Comparison of ENCODE assay signal across 15 cellular contexts in the genomic region with DNA sequence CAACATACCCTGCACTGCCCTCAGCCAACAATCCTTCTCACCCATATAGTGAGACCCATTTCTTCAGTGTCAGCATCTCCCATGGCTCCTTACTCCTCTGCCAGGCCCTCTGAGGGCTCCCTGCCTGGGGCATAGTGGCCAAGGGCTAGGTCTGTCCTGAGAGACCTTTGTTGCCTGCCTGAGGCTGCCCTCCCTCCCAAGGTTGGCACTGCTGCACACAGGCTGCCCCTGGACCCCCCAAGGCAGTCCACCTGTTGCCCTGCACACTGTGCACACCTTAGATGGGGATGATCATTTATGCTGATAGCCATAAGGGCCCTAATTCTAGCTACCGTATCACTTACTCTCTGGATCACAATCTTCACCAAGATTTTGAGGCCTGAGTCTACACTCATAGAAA. TPM values are rescaled to one million over a fixed set of nuclear protein-coding genes. Genes with fewer than 3 reads are reported as not detected.
DNase-seq lines count a peak whose midpoint lies in the region; ATAC-seq and TF ChIP-seq lines count a peak whose summit lies in the region.
"Had no signal": no experiment of that assay in that cellular context is flagged by ENCODE, and none has a peak within 500 bp of the region (broad histone marks: within the 10 kb centered on the region; RNA-seq: fewer than 3 reads in every experiment).

No MANE protein-coding gene starts in this region.

- H2AK5ac ChIP-seq in neuronal stem cell (ENCODE audit: low read depth, low read length) = no peak overlapping the region

- no peaks in the 10 kb centered on the region for H3K27me3 ChIP-seq in CD8-positive, alpha-beta T cell (ENCODE audit: insufficient read depth, low read length)
- no peaks in the 10 kb centered on the region for H3K27me3 ChIP-seq in neuronal stem cell (ENCODE audit: control insufficient read depth in 3 of 3, insufficient read depth in 3 of 3, low read depth in 1 of 3, low read length in 3 of 3)
- no peaks in the 10 kb centered on the region for H3K27me3 ChIP-seq in breast epithelium
- no peaks in the 10 kb centered on the region for H3K27me3 ChIP-seq in WERI-Rb-1 (ENCODE audit: insufficient read depth, low read depth, severe bottlenecking)
- H3K27me3 ChIP-seq: BLaER1 had no signal

- no peak for TF ChIP-seq POLR2A in breast epithelium (IDR thresholded peaks at IDR 0.05)

- H3K9me3 ChIP-seq in CD8-positive, alpha-beta T cell (ENCODE audit: low read length) = no peaks in the 10 kb centered on the region
- H3K9me3 ChIP-seq in neuronal stem cell (replicated peaks in 1 of 2; ENCODE audit: control insufficient read depth in 2 of 2, insufficient read depth in 1 of 2, low read depth in 1 of 2, low read length in 2 of 2) (no peaks in the 10 kb centered on the region), breast epithelium (no peaks in the 10 kb centered on the region), WERI-Rb-1 (ENCODE audit: severe bottlenecking) (no peaks in the 10 kb centered on the region)
- H3K9me3 ChIP-seq: BLaER1 had no signal

- peak overlapping the region; percentile 20 for H3K27ac Mint-ChIP-seq in activated T-cell treated with anti-CD3 and anti-CD28 coated beads, Interleukin-2, amount 50 U/mL, for 24 hours
- peak overlapping the region; percentile 32 for H3K27ac Mint-ChIP-seq in CD8-positive, alpha-beta T cell
- peak overlapping the region; percentile 30 for H3K27ac Mint-ChIP-seq in activated T-helper 17 cell treated with anti-CD3 and anti-CD28 coated beads, Interleukin-2, amount 50 U/mL, for 72 hours

- CTCF ChIA-PET in CD8-positive, alpha-beta T cell (lab: Charles Lee) = interaction anchor here (1.7 kb wide), 1 partner anchor 50 kb away, joined by 7 read pairs; no protein-coding TSS in a partner anchor

- H3K4me2 ChIP-seq in neuronal stem cell (ENCODE audit: insufficient read depth, low read length, poor library complexity, severe bottlenecking) = no peak overlapping the region
- H3K4me2 ChIP-seq: BLaER1 had no signal

- no peak overlapping the region for H2BK5ac ChIP-seq in neuronal stem cell (ENCODE audit: low read length)

- H2BK15ac ChIP-seq in neuronal stem cell (ENCODE audit: low read length) = no peak overlapping the region

- TF ChIP-seq CTCF in CD8-positive, alpha-beta T cell (IDR thresholded peaks at IDR 0.05) = no peak
- TF ChIP-seq CTCF in breast epithelium (IDR thresholded peaks at IDR 0.05) (no peak), WERI-Rb-1 (IDR thresholded peaks at IDR 0.05; ENCODE audit: low read depth, low read length) (no peak)

- H4K91ac ChIP-seq in neuronal stem cell (ENCODE audit: low read depth, low read length, poor library complexity) = no peak overlapping the region

- no peak overlapping the region for H3K4ac ChIP-seq in neuronal stem cell (ENCODE audit: low read length)

- no peak overlapping the region for H3K9ac ChIP-seq in neuronal stem cell (ENCODE audit: low read depth, low read length, poor library complexity)
- H3K9ac ChIP-seq: BLaER1, GM23248 had no signal

- H3K79me1 ChIP-seq in neuronal stem cell (ENCODE audit: low read depth, low read length) = peaks cover 2% of the 10 kb centered on the region

- no CpG with 5 or more reads among the region's 1 CpG for WGBS in neuronal stem cell (ENCODE audit: extremely low coverage in 2 of 2, insufficient read length in 2 of 2, insufficient replicate concordance in 1 of 2), 2 donors

- no peak overlapping the region for H2BK120ac ChIP-seq in neuronal stem cell (ENCODE audit: low read depth, low read length)

- POLR2A ChIA-PET in CD8-positive, alpha-beta T cell (lab: Charles Lee) = interaction anchor here (1.6 kb wide), 1 partner anchor 31 kb away, joined by 4 read pairs; no protein-coding TSS in a partner anchor

- no peak overlapping the region for H3K18ac ChIP-seq in neuronal stem cell (ENCODE audit: low read length)

- H3K4me3 ChIP-seq in CD8-positive, alpha-beta T cell (ENCODE audit: low read depth, low read length) = no peak overlapping the region
- H3K4me3 ChIP-seq in neuronal stem cell (ENCODE audit: low read length in 2 of 2) (no peak overlapping the region), breast epithelium (no peak overlapping the region), WERI-Rb-1 (ENCODE audit: low read depth, low read length) (no peak overlapping the region)
- H3K4me3 ChIP-seq: BLaER1, GM23248 had no signal

- H3K4me1 Mint-ChIP-seq in activated T-cell treated with anti-CD3 and anti-CD28 coated beads, Interleukin-2, amount 50 U/mL, for 24 hours (ENCODE audit: low read depth) = no peaks in the 10 kb centered on the region
- peaks cover under 1% of the 10 kb centered on the region for H3K4me1 Mint-ChIP-seq in CD8-positive, alpha-beta T cell (ENCODE audit: low read depth)
- H3K4me1 Mint-ChIP-seq in activated T-helper 17 cell treated with anti-CD3 and anti-CD28 coated beads, Interleukin-2, amount 50 U/mL, for 72 hours = peaks cover 5% of the 10 kb centered on the region

- DNase-seq in activated T-cell treated with anti-CD3 and anti-CD28 coated beads, Interleukin-2, amount 50 U/mL, for 24 hours = no peak
- no peak for DNase-seq in activated T-cell treated with anti-CD3 and anti-CD28 coated beads, Interleukin-2, amount 50 U/mL, for 48 hours
- no peak for DNase-seq in CD8-positive, alpha-beta T cell
- DNase-seq in neuronal stem cell (ENCODE audit: low spot score) = no peak
- DNase-seq in breast epithelium (ENCODE audit: low spot score in 2 of 2) = no peak
- DNase-seq in WERI-Rb-1 = no peak
- DNase-seq: 8988T, AML-193, DMS79, GM23248 had no signal

- no peaks in the 10 kb centered on the region for H3K27me3 Mint-ChIP-seq in activated T-cell treated with anti-CD3 and anti-CD28 coated beads, Interleukin-2, amount 50 U/mL, for 24 hours
- no peaks in the 10 kb centered on the region for H3K27me3 Mint-ChIP-seq in CD8-positive, alpha-beta T cell (ENCODE audit: low read depth)
- H3K27me3 Mint-ChIP-seq in activated T-helper 17 cell treated with anti-CD3 and anti-CD28 coated beads, Interleukin-2, amount 50 U/mL, for 72 hours = no peaks in the 10 kb centered on the region

- H3K4me3 Mint-ChIP-seq in activated T-cell treated with anti-CD3 and anti-CD28 coated beads, Interleukin-2, amount 50 U/mL, for 24 hours = no peak overlapping the region
- no peak overlapping the region for H3K4me3 Mint-ChIP-seq in CD8-positive, alpha-beta T cell
- no peak overlapping the region for H3K4me3 Mint-ChIP-seq in activated T-helper 17 cell treated with anti-CD3 and anti-CD28 coated beads, Interleukin-2, amount 50 U/mL, for 72 hours

- peaks cover 37% of the 10 kb centered on the region for H3K36me3 ChIP-seq in CD8-positive, alpha-beta T cell (ENCODE audit: insufficient read depth, low read length)
- H3K36me3 ChIP-seq in neuronal stem cell (replicated peaks in 1 of 2; ENCODE audit: control insufficient read depth in 2 of 2, insufficient read depth in 2 of 2, low read length in 2 of 2) = peaks cover 35 to 83% of the 10 kb centered on the region in 2 donors
- no peaks in the 10 kb centered on the region for H3K36me3 ChIP-seq in breast epithelium
- H3K36me3 ChIP-seq in WERI-Rb-1 = peaks cover 72% of the 10 kb centered on the region

- no peak overlapping the region for H3K27ac ChIP-seq in CD8-positive, alpha-beta T cell (ENCODE audit: low read depth, low read length)
- no peak overlapping the region for H3K27ac ChIP-seq in neuronal stem cell (replicated peaks; ENCODE audit: low read length)
- H3K27ac ChIP-seq in breast epithelium = no peak overlapping the region
- no peak overlapping the region for H3K27ac ChIP-seq in WERI-Rb-1
- H3K27ac ChIP-seq: BLaER1, GM23248 had no signal

- no peaks in the 10 kb centered on the region for H3K9me3 Mint-ChIP-seq in activated T-cell treated with anti-CD3 and anti-CD28 coated beads, Interleukin-2, amount 50 U/mL, for 24 hours
- no peaks in the 10 kb centered on the region for H3K9me3 Mint-ChIP-seq in CD8-positive, alpha-beta T cell
- no peaks in the 10 kb centered on the region for H3K9me3 Mint-ChIP-seq in activated T-helper 17 cell treated with anti-CD3 and anti-CD28 coated beads, Interleukin-2, amount 50 U/mL, for 72 hours

- ATAC-seq in CD8-positive, alpha-beta T cell = no peak
- ATAC-seq in activated T-helper 17 cell treated with anti-CD3 and anti-CD28 coated beads, Interleukin-2, amount 50 U/mL, for 72 hours (replicated peaks) = no peak
- ATAC-seq in HG03095 (IDR thresholded peaks at IDR 0.05; ENCODE audit: unreplicated experiment) = no peak
- ATAC-seq: HCT116 had no signal

- peak overlapping the region; percentile 43 for H3K14ac ChIP-seq in neuronal stem cell (ENCODE audit: low read length)

- peaks cover 91% of the 10 kb centered on the region for H3K36me3 Mint-ChIP-seq in activated T-cell treated with anti-CD3 and anti-CD28 coated beads, Interleukin-2, amount 50 U/mL, for 24 hours (ENCODE audit: low read depth)
- H3K36me3 Mint-ChIP-seq in CD8-positive, alpha-beta T cell = peaks cover 75% of the 10 kb centered on the region
- peaks cover 69% of the 10 kb centered on the region for H3K36me3 Mint-ChIP-seq in activated T-helper 17 cell treated with anti-CD3 and anti-CD28 coated beads, Interleukin-2, amount 50 U/mL, for 72 hours (ENCODE audit: low read depth)

- no peak overlapping the region for H2AFZ ChIP-seq in neuronal stem cell (ENCODE audit: low read length)
- H2AFZ ChIP-seq: GM23248 had no signal

- no peak overlapping the region for H4K8ac ChIP-seq in neuronal stem cell (ENCODE audit: low read depth, low read length)

- intact Hi-C loops in CD8-positive, alpha-beta T cell (cut with DNase I, micrococcal nuclease) = no loop called here
- intact Hi-C loops in breast epithelium (cut with DNase I; ENCODE audit: low total_unique reads) = no loop called here

- H3K23ac ChIP-seq in neuronal stem cell (ENCODE audit: low read depth, low read length, poor library complexity) = no peak overlapping the region

- H3K4me1 ChIP-seq in CD8-positive, alpha-beta T cell (ENCODE audit: insufficient read depth, low read length) = no peaks in the 10 kb centered on the region
- no peaks in the 10 kb centered on the region for H3K4me1 ChIP-seq in neuronal stem cell (ENCODE audit: control insufficient read depth in 2 of 2, insufficient read depth in 1 of 2, low read depth in 1 of 2, low read length in 2 of 2)
- H3K4me1 ChIP-seq in breast epithelium = no peaks in the 10 kb centered on the region

- no peak overlapping the region for H2BK12ac ChIP-seq in neuronal stem cell (ENCODE audit: low read length)

RNA-seq across cellular contexts. Expression of a gene that starts 57.0 kb away (rescaled TPM):
- 1 to 10 TPM; 1.2 TPM for total RNA-seq in CD8-positive, alpha-beta T cell
- total RNA-seq in activated T-helper 17 cell treated with anti-CD3 and anti-CD28 coated beads, Interleukin-2, amount 50 U/mL, for 72 hours = 1 to 10 TPM in 1 of 2 donors, under 1 TPM in 1; 0.66 to 1.5 TPM
- 0.25 TPM for polyA plus RNA-seq in neuronal stem cell (2013, experiment 1 of 2)
- 0.18 TPM for polyA plus RNA-seq in neuronal stem cell (2013, experiment 2 of 2)
- total RNA-seq in breast epithelium = 1 to 10 TPM in 2 of 3 donors, under 1 TPM in 1; 0.80 to 7.9 (median 5.6) TPM
- total RNA-seq: G401, GM23248 had no signal
